In genomic region chr4:8122746-8123145, GRCh38 we compare ENCODE assay signal across 27 cellular contexts.
"Had no signal": no experiment of that assay in that cellular context is flagged by ENCODE, and none has a peak within 500 bp of the region (broad histone marks: within the 10 kb centered on the region; RNA-seq: fewer than 3 reads in every experiment).

No MANE protein-coding gene starts in this region.

- FAIRE-seq: frontal cortex, keratinocyte, small intestine had no signal

- ATAC-seq: activated CD4-positive, alpha-beta T cell treated with anti-CD3 and anti-CD28 coated beads for 36 hours; sciatic nerve had no signal

- H3K27ac ChIP-seq: colonic mucosa, suprapubic skin, tibial artery had no signal

- H3K9me3 ChIP-seq: colonic mucosa, suprapubic skin, tibial artery had no signal

- H3K4me3 Mint-ChIP-seq: activated CD4-positive, alpha-beta T cell treated with anti-CD3 and anti-CD28 coated beads for 36 hours; activated naive CD8-positive, alpha-beta T cell; naive B cell; stimulated activated memory B cell treated with anti-CD40 and anti-IgM and Interleukin-4, amounts not matched to agents 10 μg/mL and 1 μg/mL and 100 μg/mL, for 72 hours; T-helper 2 cell treated with Interferon-gamma antibody and Interleukin-4, amounts not matched to agents 5 μg/mL and 100 μg/mL, for 36 hours had no signal

- H3K9me3 Mint-ChIP-seq: naive B cell; stimulated activated memory B cell treated with anti-CD40 and anti-IgM and Interleukin-4, amounts not matched to agents 10 μg/mL and 1 μg/mL and 100 μg/mL, for 72 hours; T-helper 2 cell treated with Interferon-gamma antibody and Interleukin-4, amounts not matched to agents 5 μg/mL and 100 μg/mL, for 36 hours had no signal

- H3K27me3 ChIP-seq: cardiac muscle cell, colonic mucosa, tibial artery had no signal

- H3K4me1 Mint-ChIP-seq: activated CD4-positive, alpha-beta T cell treated with anti-CD3 and anti-CD28 coated beads for 36 hours had no signal

- DNase-seq: activated CD4-positive, alpha-beta T cell treated with anti-CD3 and anti-CD28 coated beads for 36 hours; activated CD4-positive, alpha-beta T cell treated with anti-CD3 and anti-CD28 coated beads, Interleukin-2, amount 50 U/mL, for 4 hours; activated CD4-positive, CD25-positive, alpha-beta regulatory T cell; activated effector memory CD4-positive, alpha-beta T cell treated with Interleukin-2 at 50 U/mL for 16 hours; activated naive CD4-positive, alpha-beta T cell treated with Interleukin-2 at 50 U/mL for 16 hours; anterior cingulate cortex; cerebellar nuclear complex; colonic mucosa; effector memory CD4-positive, alpha-beta T cell; head of caudate nucleus; hippocampal formation; naive B cell; posterior cingulate gyrus; small intestine; stimulated activated CD4-positive, alpha-beta T cell treated with anti-CD3 and anti-CD28 coated beads, Interleukin-1b, Interleukin-23, amount 100 ng/mL, for 48 hours; stimulated activated CD4-positive, alpha-beta T cell treated with anti-CD3 and anti-CD28 coated beads, Interleukin-4, amount 100 ng/mL, for 4 hours; stimulated activated CD8-positive, alpha-beta memory T cell treated with anti-CD3 and anti-CD28 coated beads, Interleukin-4, amount 100 ng/mL, for 48 hours; T-helper 1 cell; tibial artery had no signal

- H3K27me3 Mint-ChIP-seq: activated CD4-positive, alpha-beta T cell treated with anti-CD3 and anti-CD28 coated beads for 36 hours; activated naive CD8-positive, alpha-beta T cell had no signal

- H3K27ac Mint-ChIP-seq: activated CD4-positive, alpha-beta T cell treated with anti-CD3 and anti-CD28 coated beads for 36 hours; activated naive CD8-positive, alpha-beta T cell; stimulated activated memory B cell treated with anti-CD40 and anti-IgM and Interleukin-4, amounts not matched to agents 10 μg/mL and 1 μg/mL and 100 μg/mL, for 72 hours; T-helper 2 cell treated with Interferon-gamma antibody and Interleukin-4, amounts not matched to agents 5 μg/mL and 100 μg/mL, for 36 hours had no signal

- H3K4me1 ChIP-seq: colonic mucosa, suprapubic skin, tibial artery had no signal

- H3K4me3 ChIP-seq: cardiac muscle cell, colonic mucosa, suprapubic skin, tibial artery had no signal

- H3K36me3 Mint-ChIP-seq: activated naive CD8-positive, alpha-beta T cell; naive B cell; stimulated activated memory B cell treated with anti-CD40 and anti-IgM and Interleukin-4, amounts not matched to agents 10 μg/mL and 1 μg/mL and 100 μg/mL, for 72 hours had no signal

- H3K36me3 ChIP-seq: cardiac muscle cell, colonic mucosa, tibial artery had no signal
